Comparison of ENCODE assay signal across 17 cellular contexts in genomic region chr3:128410669-128411573, GRCh38. TPM values are rescaled to one million over a fixed set of nuclear protein-coding genes. Genes with fewer than 3 reads are reported as not detected.
A peak's percentile ranks its signal among the peaks of the same experiment; 100 is the strongest.
DNase-seq lines count a peak whose midpoint lies in the region; ATAC-seq and TF ChIP-seq lines count a peak whose summit lies in the region.
"Had no signal": no experiment of that assay in that cellular context is flagged by ENCODE, and none has a peak within 500 bp of the region (broad histone marks: within the 10 kb centered on the region; RNA-seq: fewer than 3 reads in every experiment).

No MANE protein-coding gene starts in this region.

- no peak overlapping the region for H4K8ac ChIP-seq in neuronal stem cell (ENCODE audit: low read depth, low read length)

- peak overlapping the region; percentile 3 for H3K14ac ChIP-seq in neuronal stem cell (ENCODE audit: low read length)

- no peak overlapping the region for H2BK120ac ChIP-seq in neuronal stem cell (ENCODE audit: low read depth, low read length)

- no peak overlapping the region for H3K4ac ChIP-seq in neuronal stem cell (ENCODE audit: low read length)

- intact Hi-C loops in body of pancreas (cut with DNase I): no loop called here

- 54 to 76% methylated on average over 17 to 29 of the region's 29 CpGs for WGBS in body of pancreas, 2 donors
- no CpG with 5 or more reads among the region's 29 CpGs for WGBS in neuronal stem cell (ENCODE audit: extremely low coverage in 2 of 2, insufficient read length in 2 of 2, insufficient replicate concordance in 1 of 2), 2 donors

- peak overlapping the region; percentile 30 for H4K91ac ChIP-seq in neuronal stem cell (ENCODE audit: low read depth, low read length, poor library complexity)

- peak; percentile 73 for ATAC-seq in body of pancreas
- no peak for ATAC-seq in HG02571 (IDR thresholded peaks at IDR 0.05; ENCODE audit: unreplicated experiment)
- no peak for ATAC-seq in HG03521 (IDR thresholded peaks at IDR 0.05; ENCODE audit: unreplicated experiment)
- ATAC-seq in HG03378 (IDR thresholded peaks at IDR 0.05; ENCODE audit: unreplicated experiment): no peak
- ATAC-seq: GM23338 had no signal

- peak overlapping the region; percentile 97 for H2AK5ac ChIP-seq in neuronal stem cell (ENCODE audit: low read depth, low read length)

- peaks cover 6% of the 10 kb centered on the region; the same call in 1 of the 2 replicates for H4K20me1 ChIP-seq in BLaER1

- H3K4me3 ChIP-seq in BLaER1 (no peak overlapping the region), body of pancreas (no peak overlapping the region), neuronal stem cell (ENCODE audit: low read length in 2 of 2) (no peak overlapping the region)
- H3K4me3 ChIP-seq: GM23338 had no signal

- no peak overlapping the region for H3K9ac ChIP-seq in BLaER1
- peak overlapping the region; percentile 44 for H3K9ac ChIP-seq in neuronal stem cell (ENCODE audit: low read depth, low read length, poor library complexity)

- H2BK15ac ChIP-seq in neuronal stem cell (ENCODE audit: low read length): no peak overlapping the region

- no peak overlapping the region for H2BK5ac ChIP-seq in neuronal stem cell (ENCODE audit: low read length)

- H3K9me3 ChIP-seq in BLaER1: no peaks in the 10 kb centered on the region
- no peaks in the 10 kb centered on the region for H3K9me3 ChIP-seq in body of pancreas
- no peaks in the 10 kb centered on the region for H3K9me3 ChIP-seq in neuronal stem cell (replicated peaks in 1 of 2; ENCODE audit: control insufficient read depth in 2 of 2, insufficient read depth in 1 of 2, low read depth in 1 of 2, low read length in 2 of 2)

- H3K27ac ChIP-seq in BLaER1 (no peak overlapping the region), body of pancreas (peak overlapping the region; percentile 47 to 81 (median 64)), neuronal stem cell (replicated peaks; ENCODE audit: low read length) (no peak overlapping the region)
- H3K27ac ChIP-seq: C4-2B had no signal

- no peak overlapping the region for H2AFZ ChIP-seq in neuronal stem cell (ENCODE audit: low read length)
- H2AFZ ChIP-seq: GM23338 had no signal

- peak overlapping the region; percentile 80; the same call in 1 of the 2 replicates for H3K4me2 ChIP-seq in BLaER1
- no peak overlapping the region for H3K4me2 ChIP-seq in neuronal stem cell (ENCODE audit: insufficient read depth, low read length, poor library complexity, severe bottlenecking)
- H3K4me2 ChIP-seq: GM23338 had no signal

- H3K4me1 ChIP-seq in BLaER1 (peaks cover 38% of the 10 kb centered on the region), body of pancreas (peaks cover 45% of the 10 kb centered on the region), neuronal stem cell (ENCODE audit: control insufficient read depth in 2 of 2, insufficient read depth in 1 of 2, low read depth in 1 of 2, low read length in 2 of 2) (peaks cover 2 to 22% of the 10 kb centered on the region in 2 donors)

- H3K79me1 ChIP-seq in neuronal stem cell (ENCODE audit: low read depth, low read length): no peaks in the 10 kb centered on the region

- H3K36me3 ChIP-seq in BLaER1 (no peaks in the 10 kb centered on the region), body of pancreas (replicated peaks in 1 of 2; ENCODE audit: insufficient read depth in 1 of 2, low read depth in 2 of 2) (no peaks in the 10 kb centered on the region), neuronal stem cell (replicated peaks in 1 of 2; ENCODE audit: control insufficient read depth in 2 of 2, insufficient read depth in 2 of 2, low read length in 2 of 2) (no peaks in the 10 kb centered on the region)

- TF ChIP-seq POLR2A in body of pancreas (IDR thresholded peaks at IDR 0.05): no peak

- H3K27me3 ChIP-seq in BLaER1 (no peaks in the 10 kb centered on the region), body of pancreas (no peaks in the 10 kb centered on the region), neuronal stem cell (ENCODE audit: control insufficient read depth in 3 of 3, insufficient read depth in 3 of 3, low read depth in 1 of 3, low read length in 3 of 3) (no peaks in the 10 kb centered on the region)

- no peak overlapping the region for H3K18ac ChIP-seq in neuronal stem cell (ENCODE audit: low read length)

- TF ChIP-seq CTCF in body of pancreas (IDR thresholded peaks at IDR 0.05): no peak

- DNase-seq in SK-N-DZ (ENCODE audit: low spot score) (peak; percentile 75), body of pancreas (peak; percentile 60 to 81 (median 75)), neuronal stem cell (ENCODE audit: low spot score) (no peak), SIG-M5 treated with dmso at 0.1 percent for 504 hours (lab: John Stamatoyannopoulos, UW; ENCODE audit: unreplicated experiment) (no peak)
- DNase-seq: ACHN; CD4-positive, alpha-beta memory T cell; COR-L47; DND-41; GDM1; H9 had no signal

- H2BK12ac ChIP-seq in neuronal stem cell (ENCODE audit: low read length): no peak overlapping the region

- peak overlapping the region; percentile 94 for H3K23ac ChIP-seq in neuronal stem cell (ENCODE audit: low read depth, low read length, poor library complexity)

RNA-seq across cellular contexts. Expression of gene DNAJB8, which starts 55.8 kb away (rescaled TPM):
- polyA plus RNA-seq in SK-N-DZ (2014; cell fraction: cytosol; rRNA removed): not detected in 2 replicates
- not detected in 2 replicates for polyA plus RNA-seq in SK-N-DZ (2014; cell fraction: nucleus; rRNA removed)
- not detected for total RNA-seq in body of pancreas
- not detected for polyA plus RNA-seq in neuronal stem cell (2013, experiment 1 of 2)
- not detected for polyA plus RNA-seq in neuronal stem cell (2013, experiment 2 of 2)
- total RNA-seq: A172; CD4-positive, alpha-beta memory T cell; GM23338; H9 had no signal
- polyA plus RNA-seq: CD4-positive, alpha-beta memory T cell; GM23338 had no signal

Comparison
In these comparisons a context has a peak if more than half of its experiments do, and no peak if none do; other contexts are left out.
1. H3K27ac ChIP-seq: peak in body of pancreas (4 of 4); none in BLaER1 (single experiment) and neuronal stem cell (single experiment).
2. DNase-seq: peak in SK-N-DZ (single experiment) and body of pancreas (4 of 4); none in neuronal stem cell (single experiment) and SIG-M5 treated with dmso at 0.1 percent for 504 hours (single experiment).